In the genomic region with DNA sequence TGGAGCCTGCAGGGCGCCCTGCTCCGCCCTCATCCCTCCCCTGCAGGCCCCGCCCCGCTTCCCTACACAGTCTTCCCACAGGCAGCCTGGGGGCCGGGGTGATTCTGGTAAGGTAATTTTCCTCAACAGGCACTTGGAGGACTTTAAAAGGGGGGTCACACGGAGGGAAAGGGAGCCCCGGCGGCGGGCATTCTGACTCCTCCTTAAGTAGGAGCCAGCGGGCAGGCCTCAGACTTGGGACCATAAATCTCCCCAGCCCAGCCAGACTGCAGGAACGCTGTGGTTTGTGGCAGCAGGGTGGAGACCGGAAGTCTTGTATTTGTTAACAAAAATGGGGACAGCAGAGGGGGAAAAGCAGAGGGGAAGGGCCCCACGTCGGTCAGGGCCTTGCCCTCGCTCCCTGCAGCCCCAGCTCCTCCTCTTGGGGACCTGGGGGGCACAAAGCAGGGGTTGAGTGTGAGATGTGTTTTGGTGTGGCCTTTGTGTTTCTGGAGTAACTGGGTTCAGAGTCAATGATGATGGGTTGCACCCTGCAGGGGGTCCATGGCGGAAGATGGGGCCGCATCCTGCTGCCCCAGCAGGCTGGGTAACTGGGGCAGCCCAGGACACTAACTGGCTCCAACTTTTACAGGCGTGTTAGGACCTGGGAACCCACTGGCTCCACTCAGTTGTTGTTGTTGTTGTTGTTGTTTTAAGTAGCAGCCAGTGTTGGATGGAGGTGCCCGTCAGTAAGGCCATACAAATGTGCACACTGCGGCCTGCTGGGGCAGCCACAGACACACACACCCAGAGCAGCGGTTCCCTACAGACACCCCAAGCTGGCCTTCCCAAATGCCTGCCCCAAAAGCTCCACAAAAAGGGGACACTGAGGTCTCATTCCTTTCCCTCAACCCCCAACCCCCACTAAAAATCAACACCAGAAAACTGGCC, we compare ENCODE assay signal across 8 cellular contexts. TPM values are rescaled to one million over a fixed set of nuclear protein-coding genes. Genes with fewer than 3 reads are reported as not detected.
DNase-seq lines count a peak whose midpoint lies in the region; TF ChIP-seq lines count a peak whose summit lies in the region.

No MANE protein-coding gene starts in this region.

- H3K27ac ChIP-seq in SK-N-MC: peak overlapping the region; percentile 91

- H3K4me1 Mint-ChIP-seq in endothelial cell (ENCODE audit: unreplicated experiment): peaks cover 42% of the 10 kb centered on the region

- peak overlapping the region; percentile 58 for H3K4me3 ChIP-seq in SK-N-MC

- peaks cover 13% of the 10 kb centered on the region for H3K27me3 Mint-ChIP-seq in endothelial cell (ENCODE audit: unreplicated experiment)

- no peak for TF ChIP-seq CTCF in endothelial cell (IDR thresholded peaks at IDR 0.05; ENCODE audit: unreplicated experiment)

- DNase-seq in NCI-H1694 treated with DMSO at 0.1 percent for 48 hours (lab: John Stamatoyannopoulos, UW) (peak; percentile 27), NCI-H1694 (lab: John Stamatoyannopoulos, UW) (no peak), SK-N-MC (ENCODE audit: low read depth, low spot score) (peak; percentile 55), endothelial cell (ENCODE audit: low spot score) (no peak), myocyte (ENCODE audit: low read depth) (peak; percentile 82), NCI-H774 (lab: John Stamatoyannopoulos, UW) (no peak), cerebellum (ENCODE audit: low spot score) (no peak)
- DNase-seq in activated CD4-positive, alpha-beta T cell treated with anti-CD3 and anti-CD28 coated beads for 4 hours: no peak

- H3K9me3 Mint-ChIP-seq in endothelial cell (ENCODE audit: unreplicated experiment): no peaks in the 10 kb centered on the region

- H3K27ac Mint-ChIP-seq in endothelial cell (ENCODE audit: unreplicated experiment): no peak overlapping the region

- H3K36me3 Mint-ChIP-seq in endothelial cell (ENCODE audit: low read depth, unreplicated experiment): peaks cover 19% of the 10 kb centered on the region

- peaks cover 15% of the 10 kb centered on the region; the same call in 1 of the 2 replicates for H3K36me3 ChIP-seq in SK-N-MC (ENCODE audit: insufficient read depth, low read length)

- no peak overlapping the region for H3K9ac ChIP-seq in SK-N-MC (ENCODE audit: insufficient read length)

- H3K9me3 ChIP-seq in SK-N-MC (ENCODE audit: low read depth, low read length): no peaks in the 10 kb centered on the region

- H3K4me3 Mint-ChIP-seq in endothelial cell (ENCODE audit: unreplicated experiment): peak overlapping the region; percentile 44

RNA-seq across cellular contexts. Expression of a gene that starts 27.7 kb away (rescaled TPM):
- total RNA-seq in endothelial cell (ENCODE audit: unreplicated experiment) (30.1 TPM), myocyte (2.7 and 3.0 TPM in 2 replicates), cerebellum (14.9 TPM)
- polyA plus RNA-seq in myocyte (2012): 24.2 TPM

Comparison
In these comparisons a context has a peak if more than half of its experiments do, and no peak if none do; other contexts are left out.
1. DNase-seq: peak in NCI-H1694 treated with DMSO at 0.1 percent for 48 hours (single experiment), SK-N-MC (single experiment) and myocyte (single experiment); none in NCI-H1694 (single experiment), endothelial cell (single experiment), NCI-H774 (single experiment), cerebellum (single experiment) and activated CD4-positive, alpha-beta T cell treated with anti-CD3 and anti-CD28 coated beads for 4 hours (0 of 2).